1 cellular context compared by ENCODE assay signal in genomic region chr16:69313469-69313868, GRCh38.
TF ChIP-seq lines count a peak whose summit lies in the region.

No MANE protein-coding gene starts in this region.

TF ChIP-seq in HepG2, 621 proteins besides CTCF, POLR2A, EP300 and RAD21:
- TF ChIP-seq ZBTB40 (IDR thresholded peaks at IDR 0.05) (peak; percentile 77), ZBTB40 (CRISPR knock-in tag; IDR thresholded peaks at IDR 0.05) (peak; percentile 91), ZNF414 (CRISPR knock-in tag; IDR thresholded peaks at IDR 0.05) (no peak)
TF ChIP-seq in HepG2: peak in this region for 1.
